Comparison of ENCODE assay signal across 32 cellular contexts in the genomic region with DNA sequence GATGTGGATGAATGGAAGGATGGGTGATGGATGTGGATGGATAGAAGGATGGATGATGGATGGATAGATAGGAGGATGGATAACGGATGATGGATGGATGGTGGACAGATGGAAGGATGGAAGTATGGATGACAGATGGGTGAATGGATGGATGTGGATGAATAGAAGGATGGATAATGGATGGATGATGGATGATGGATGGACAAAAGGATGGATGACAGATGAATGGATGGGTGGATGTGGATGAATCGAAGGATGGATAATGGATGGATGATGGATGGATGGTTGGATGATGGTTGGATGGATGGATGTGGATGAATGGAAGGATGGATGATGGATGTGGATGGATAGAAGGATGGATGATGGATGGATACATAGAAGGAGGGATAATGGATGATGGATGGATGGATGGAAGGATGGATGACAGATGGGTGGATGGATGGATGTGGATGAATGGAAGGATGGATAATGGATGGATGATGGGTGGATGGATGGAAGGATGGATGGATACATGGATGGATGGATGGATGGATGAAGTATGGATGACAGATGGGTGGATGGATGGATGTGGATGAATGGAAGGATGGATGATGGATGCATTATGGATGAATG.
"Had no signal": no experiment of that assay in that cellular context is flagged by ENCODE, and none has a peak within 500 bp of the region (broad histone marks: within the 10 kb centered on the region; RNA-seq: fewer than 3 reads in every experiment).

No MANE protein-coding gene starts in this region.

- H3K36me3 ChIP-seq: adrenal gland, brain microvascular endothelial cell, breast epithelium had no signal

- H3K27ac Mint-ChIP-seq: activated B cell treated with CpG ODN at 0.5 μM for 24 hours; activated CD4-positive, alpha-beta memory T cell treated with anti-CD3 and anti-CD28 coated beads for 36 hours; activated CD4-positive, alpha-beta T cell treated with anti-CD3 and anti-CD28 coated beads, Interleukin-2, amount 10 ng/mL, durations not matched to agents 24 days and 14 days; activated CD8-positive, alpha-beta T cell treated with anti-CD3 and anti-CD28 coated beads for 36 hours; activated naive CD4-positive, alpha-beta T cell treated with anti-CD3 and anti-CD28 coated beads for 36 hours; activated naive CD4-positive, alpha-beta T cell treated with anti-CD3 and anti-CD28 coated beads, Interleukin-2, amount 50 U/mL, for 72 hours; activated naive CD8-positive, alpha-beta T cell treated with anti-CD3 and anti-CD28 coated beads for 36 hours; activated T-cell treated with anti-CD3 and anti-CD28 coated beads, Interleukin-2, amount 50 U/mL, for 72 hours; activated T-helper 1 cell treated with anti-CD3 and anti-CD28 coated beads, Interleukin-12 subunit alpha, Interleukin-12 subunit beta, Interleukin-2, Interleukin-4 antibody, amounts not matched to agents 30 ng/mL and 10 ng/mL and 1 ng/mL, durations not matched to agents 14 hours and 24 hours and 36 hours; activated T-helper 17 cell treated with anti-CD3 and anti-CD28 coated beads, Interleukin-2, amount 50 U/mL, for 72 hours; T-helper 17 cell had no signal

- H3K9me3 ChIP-seq: adrenal gland, body of pancreas, breast epithelium had no signal

- H3K9me3 Mint-ChIP-seq: activated B cell treated with CpG ODN at 0.5 μM for 24 hours; activated CD4-positive, alpha-beta memory T cell treated with anti-CD3 and anti-CD28 coated beads for 36 hours; activated CD4-positive, alpha-beta T cell treated with anti-CD3 and anti-CD28 coated beads, Interleukin-2, amount 10 ng/mL, durations not matched to agents 24 days and 14 days; activated CD8-positive, alpha-beta T cell treated with anti-CD3 and anti-CD28 coated beads for 36 hours; activated naive CD4-positive, alpha-beta T cell treated with anti-CD3 and anti-CD28 coated beads for 36 hours; activated naive CD4-positive, alpha-beta T cell treated with anti-CD3 and anti-CD28 coated beads, Interleukin-2, amount 50 U/mL, for 72 hours; activated naive CD8-positive, alpha-beta T cell treated with anti-CD3 and anti-CD28 coated beads for 36 hours; activated T-cell treated with anti-CD3 and anti-CD28 coated beads, Interleukin-2, amount 50 U/mL, for 4 hours; activated T-cell treated with anti-CD3 and anti-CD28 coated beads, Interleukin-2, amount 50 U/mL, for 72 hours; activated T-helper 1 cell treated with anti-CD3 and anti-CD28 coated beads, Interleukin-12 subunit alpha, Interleukin-12 subunit beta, Interleukin-2, Interleukin-4 antibody, amounts not matched to agents 30 ng/mL and 10 ng/mL and 1 ng/mL, durations not matched to agents 14 hours and 24 hours and 36 hours; activated T-helper 17 cell treated with anti-CD3 and anti-CD28 coated beads, Interleukin-2, amount 50 U/mL, for 72 hours had no signal

- H3K4me3 Mint-ChIP-seq: activated B cell treated with CpG ODN at 0.5 μM for 24 hours; activated CD4-positive, alpha-beta memory T cell treated with anti-CD3 and anti-CD28 coated beads for 36 hours; activated CD4-positive, alpha-beta T cell treated with anti-CD3 and anti-CD28 coated beads, Interleukin-2, amount 10 ng/mL, durations not matched to agents 24 days and 14 days; activated CD8-positive, alpha-beta T cell treated with anti-CD3 and anti-CD28 coated beads for 36 hours; activated naive CD4-positive, alpha-beta T cell treated with anti-CD3 and anti-CD28 coated beads for 36 hours; activated naive CD8-positive, alpha-beta T cell treated with anti-CD3 and anti-CD28 coated beads for 36 hours; activated T-cell treated with anti-CD3 and anti-CD28 coated beads, Interleukin-2, amount 50 U/mL, for 4 hours; activated T-cell treated with anti-CD3 and anti-CD28 coated beads, Interleukin-2, amount 50 U/mL, for 72 hours; activated T-helper 1 cell treated with anti-CD3 and anti-CD28 coated beads, Interleukin-12 subunit alpha, Interleukin-12 subunit beta, Interleukin-2, Interleukin-4 antibody, amounts not matched to agents 30 ng/mL and 10 ng/mL and 1 ng/mL, durations not matched to agents 14 hours and 24 hours and 36 hours; activated T-helper 17 cell treated with anti-CD3 and anti-CD28 coated beads, Interleukin-2, amount 50 U/mL, for 72 hours; T-helper 17 cell had no signal

- H3K4me1 Mint-ChIP-seq: activated B cell treated with CpG ODN at 0.5 μM for 24 hours; activated CD4-positive, alpha-beta T cell treated with anti-CD3 and anti-CD28 coated beads, Interleukin-2, amount 10 ng/mL, durations not matched to agents 24 days and 14 days; activated naive CD8-positive, alpha-beta T cell treated with anti-CD3 and anti-CD28 coated beads for 36 hours; activated T-helper 17 cell treated with anti-CD3 and anti-CD28 coated beads, Interleukin-2, amount 50 U/mL, for 72 hours; T-helper 17 cell had no signal

- H3K36me3 Mint-ChIP-seq: activated CD4-positive, alpha-beta memory T cell treated with anti-CD3 and anti-CD28 coated beads for 36 hours; activated naive CD4-positive, alpha-beta T cell treated with anti-CD3 and anti-CD28 coated beads, Interleukin-2, amount 50 U/mL, for 72 hours; activated naive CD8-positive, alpha-beta T cell treated with anti-CD3 and anti-CD28 coated beads for 36 hours had no signal

- H3K27ac ChIP-seq: adrenal gland, body of pancreas, brain microvascular endothelial cell, breast epithelium, VCaP had no signal

- DNase-seq: activated B cell treated with CpG ODN at 0.5 μM for 24 hours; activated CD4-positive, alpha-beta memory T cell treated with anti-CD3 and anti-CD28 coated beads for 36 hours; activated CD4-positive, alpha-beta T cell treated with anti-CD3 and anti-CD28 coated beads for 4 hours; activated CD4-positive, alpha-beta T cell treated with anti-CD3 and anti-CD28 coated beads, Interleukin-2, amount 10 ng/mL, durations not matched to agents 24 days and 14 days; activated CD4-positive, alpha-beta T cell treated with anti-CD3 and anti-CD28 coated beads, Interleukin-2, amount 50 U/mL, for 1 hour; activated CD4-positive, alpha-beta T cell treated with anti-CD3 and anti-CD28 coated beads, Interleukin-2, amount 50 U/mL, for 4 hours; activated CD4-positive, CD25-positive, alpha-beta regulatory T cell treated with anti-CD3 and anti-CD28 coated beads, Interleukin-2, amount 50 U/mL, for 72 hours; activated CD8-positive, alpha-beta memory T cell treated with anti-CD3 and anti-CD28 coated beads, Interleukin-2, amount 50 U/mL, for 4 hours; activated CD8-positive, alpha-beta T cell treated with anti-CD3 and anti-CD28 coated beads for 36 hours; activated gamma-delta T cell treated with Interleukin-2 at 50 U/mL for 16 hours; activated naive CD4-positive, alpha-beta T cell; activated naive CD4-positive, alpha-beta T cell treated with anti-CD3 and anti-CD28 coated beads for 36 hours; activated naive CD4-positive, alpha-beta T cell treated with anti-CD3 and anti-CD28 coated beads, Interleukin-2, amount 50 U/mL, for 16 hours; activated naive CD8-positive, alpha-beta T cell treated with anti-CD3 and anti-CD28 coated beads for 36 hours; activated T-cell treated with anti-CD3 and anti-CD28 coated beads for 4 hours; activated T-cell treated with anti-CD3 and anti-CD28 coated beads, Interleukin-2, amount 50 U/mL, for 1 hour; activated T-cell treated with anti-CD3 and anti-CD28 coated beads, Interleukin-2, amount 50 U/mL, for 4 hours; activated T-cell treated with anti-CD3 and anti-CD28 coated beads, Interleukin-2, amount 50 U/mL, for 72 hours; adrenal gland; amniotic stem cell; body of pancreas; brain microvascular endothelial cell; central memory CD4-positive, alpha-beta T cell; T-helper 17 cell; T-helper 9 cell had no signal

- FAIRE-seq: astrocyte, TTC549 had no signal

- ATAC-seq: activated CD8-positive, alpha-beta T cell treated with anti-CD3 and anti-CD28 coated beads for 36 hours; activated naive CD4-positive, alpha-beta T cell treated with anti-CD3 and anti-CD28 coated beads, Interleukin-2, amount 50 U/mL, for 72 hours; activated T-cell treated with anti-CD3 and anti-CD28 coated beads, Interleukin-2, amount 50 U/mL, for 4 hours; activated T-cell treated with anti-CD3 and anti-CD28 coated beads, Interleukin-2, amount 50 U/mL, for 72 hours; activated T-helper 17 cell treated with anti-CD3 and anti-CD28 coated beads, Interleukin-2, amount 50 U/mL, for 72 hours; body of pancreas; T-helper 17 cell had no signal

- H3K27me3 Mint-ChIP-seq: activated B cell treated with CpG ODN at 0.5 μM for 24 hours; activated CD4-positive, alpha-beta memory T cell treated with anti-CD3 and anti-CD28 coated beads for 36 hours; activated CD4-positive, alpha-beta T cell treated with anti-CD3 and anti-CD28 coated beads, Interleukin-2, amount 10 ng/mL, durations not matched to agents 24 days and 14 days; activated CD8-positive, alpha-beta T cell treated with anti-CD3 and anti-CD28 coated beads for 36 hours; activated naive CD8-positive, alpha-beta T cell treated with anti-CD3 and anti-CD28 coated beads for 36 hours; activated T-helper 17 cell treated with anti-CD3 and anti-CD28 coated beads, Interleukin-2, amount 50 U/mL, for 72 hours; T-helper 17 cell had no signal

- H3K27me3 ChIP-seq: adrenal gland, body of pancreas, brain microvascular endothelial cell, breast epithelium had no signal

- H3K4me3 ChIP-seq: adrenal gland, body of pancreas, breast epithelium had no signal

- H3K4me1 ChIP-seq: adrenal gland, body of pancreas, breast epithelium had no signal
